26 cellular contexts compared by ENCODE assay signal in genomic region chr13:48646791-48647190, GRCh38. TPM values are rescaled to one million over a fixed set of nuclear protein-coding genes. Genes with fewer than 3 reads are reported as not detected.
"Had no signal": no experiment of that assay in that cellular context is flagged by ENCODE, and none has a peak within 500 bp of the region (broad histone marks: within the 10 kb centered on the region; RNA-seq: fewer than 3 reads in every experiment).

No MANE protein-coding gene starts in this region.

- H3K9ac ChIP-seq: neural progenitor cell had no signal

- H3K4me2 ChIP-seq: neural progenitor cell had no signal

- H3K27ac ChIP-seq: epithelial cell of prostate, esophagus squamous epithelium, gastroesophageal sphincter, neural progenitor cell, pancreas, suprapubic skin, thyroid gland, vagina had no signal

- DNase-seq: cortex of kidney; effector memory CD8-positive, alpha-beta T cell; esophagus squamous epithelium; foreskin fibroblast; glutamatergic neuron; islet precursor cell; mammary epithelial cell; natural killer cell; occipital lobe; pancreas; right cardiac atrium; small intestine; stimulated activated CD4-positive, alpha-beta T cell treated with anti-CD3 and anti-CD28 coated beads, Interleukin-2, amount 100 ng/mL, for 48 hours; stimulated activated CD8-positive, alpha-beta memory T cell treated with anti-CD3 and anti-CD28 coated beads, Interleukin-4, amount 100 ng/mL, for 48 hours; stimulated activated naive CD8-positive, alpha-beta T cell treated with anti-CD3 and anti-CD28 coated beads, Interleukin-15, Interleukin-2, amounts not matched to agents 100 U/mL and 50 U/mL, for 24 hours; thyroid gland had no signal

- H3K27me3 ChIP-seq: esophagus squamous epithelium, gastroesophageal sphincter, neural progenitor cell, pancreas, suprapubic skin, thyroid gland, vagina had no signal

- H3K4me3 ChIP-seq: esophagus squamous epithelium, gastroesophageal sphincter, neural progenitor cell, pancreas, suprapubic skin, thyroid gland, vagina had no signal

- H3K4me3 Mint-ChIP-seq: effector memory CD8-positive, alpha-beta T cell; natural killer cell; neural progenitor cell; stimulated activated effector memory CD8-positive, alpha-beta T cell treated with anti-CD3 and anti-CD28 coated beads, Interleukin-12 subunit alpha, Interleukin-12 subunit beta, amount 100 ng/mL, for 72 hours; type B pancreatic cell had no signal

- H3K9me3 Mint-ChIP-seq: effector memory CD8-positive, alpha-beta T cell; natural killer cell; neural progenitor cell; stimulated activated effector memory CD8-positive, alpha-beta T cell treated with anti-CD3 and anti-CD28 coated beads, Interleukin-12 subunit alpha, Interleukin-12 subunit beta, amount 100 ng/mL, for 72 hours; type B pancreatic cell had no signal

- H3K4me1 Mint-ChIP-seq: natural killer cell; stimulated activated effector memory CD8-positive, alpha-beta T cell treated with anti-CD3 and anti-CD28 coated beads, Interleukin-12 subunit alpha, Interleukin-12 subunit beta, amount 100 ng/mL, for 72 hours had no signal

- H3K4me1 ChIP-seq: gastroesophageal sphincter, neural progenitor cell, pancreas, vagina had no signal

- H3K27me3 Mint-ChIP-seq: progenitor cell of endocrine pancreas, type B pancreatic cell had no signal

- H3K27ac Mint-ChIP-seq: effector memory CD8-positive, alpha-beta T cell; natural killer cell; neural progenitor cell; progenitor cell of endocrine pancreas; stimulated activated effector memory CD8-positive, alpha-beta T cell treated with anti-CD3 and anti-CD28 coated beads, Interleukin-12 subunit alpha, Interleukin-12 subunit beta, amount 100 ng/mL, for 72 hours; type B pancreatic cell had no signal

- ATAC-seq: effector memory CD8-positive, alpha-beta T cell; gastroesophageal sphincter; left lobe of liver; natural killer cell; stimulated activated effector memory CD8-positive, alpha-beta T cell treated with anti-CD3 and anti-CD28 coated beads, Interleukin-12 subunit alpha, Interleukin-12 subunit beta, amount 100 ng/mL, for 72 hours; stimulated activated naive CD8-positive, alpha-beta T cell treated with anti-CD3 and anti-CD28 coated beads, Interleukin-15, Interleukin-2, amounts not matched to agents 100 U/mL and 50 U/mL, for 24 hours had no signal

- H2AFZ ChIP-seq: neural progenitor cell had no signal

- H3K9me3 ChIP-seq: esophagus squamous epithelium, gastroesophageal sphincter, pancreas, suprapubic skin, thyroid gland, vagina had no signal

- H3K36me3 Mint-ChIP-seq: natural killer cell; neural progenitor cell; stimulated activated effector memory CD8-positive, alpha-beta T cell treated with anti-CD3 and anti-CD28 coated beads, Interleukin-12 subunit alpha, Interleukin-12 subunit beta, amount 100 ng/mL, for 72 hours; type B pancreatic cell had no signal

- H3K36me3 ChIP-seq: esophagus squamous epithelium, gastroesophageal sphincter, neural progenitor cell, pancreas, suprapubic skin, thyroid gland, vagina had no signal

RNA-seq across cellular contexts. Expression of gene CYSLTR2, which starts 6.9 kb away (rescaled TPM):
- total RNA-seq: mammary epithelial cell, myocyte had no signal
- polyA plus RNA-seq: mammary epithelial cell had no signal
